19 cellular contexts compared by ENCODE assay signal in genomic region chr1:233677690-233678354, GRCh38.
"Had no signal": no experiment of that assay in that cellular context is flagged by ENCODE, and none has a peak within 500 bp of the region (broad histone marks: within the 10 kb centered on the region; RNA-seq: fewer than 3 reads in every experiment).

No MANE protein-coding gene starts in this region.

- H3K4me3 ChIP-seq: lung, neural progenitor cell, spleen, thyroid gland, upper lobe of right lung had no signal

- ATAC-seq: activated CD8-positive, alpha-beta T cell treated with anti-CD3 and anti-CD28 coated beads, Interleukin-2, amount 10 ng/mL, durations not matched to agents 7 days and 5 days; left colon; naive thymus-derived CD4-positive, alpha-beta T cell; stimulated activated naive CD8-positive, alpha-beta T cell treated with anti-CD3 and anti-CD28 coated beads, Interleukin-15, Interleukin-2, amounts not matched to agents 100 U/mL and 50 U/mL, for 24 hours; upper lobe of right lung had no signal

- H2AFZ ChIP-seq: neural progenitor cell had no signal

- H3K27me3 ChIP-seq: neural progenitor cell, spleen, thyroid gland, upper lobe of right lung had no signal

- FAIRE-seq: astrocyte, islet of Langerhans had no signal

- DNase-seq: activated CD4-positive, alpha-beta T cell treated with anti-CD3 and anti-CD28 coated beads for 1 hour; activated CD4-positive, alpha-beta T cell treated with anti-CD3 and anti-CD28 coated beads, Interleukin-2, amount 50 U/mL, for 1 hour; activated CD8-positive, alpha-beta T cell treated with anti-CD3 and anti-CD28 coated beads, Interleukin-2, amount 10 ng/mL, durations not matched to agents 7 days and 5 days; activated gamma-delta T cell treated with Interleukin-2 at 50 U/mL for 16 hours; cerebellar nuclear complex; foreskin melanocyte; hippocampal formation; left colon; naive thymus-derived CD4-positive, alpha-beta T cell; spleen; stimulated activated CD4-positive, alpha-beta T cell treated with anti-CD3 and anti-CD28 coated beads, Interleukin-4, amount 100 ng/mL, for 24 hours; stimulated activated naive CD8-positive, alpha-beta T cell treated with anti-CD3 and anti-CD28 coated beads, Interleukin-15, Interleukin-2, amounts not matched to agents 100 U/mL and 50 U/mL, for 24 hours; T-helper 1 cell; thyroid gland; upper lobe of right lung had no signal

- H3K36me3 ChIP-seq: neural progenitor cell, spleen, thyroid gland, upper lobe of right lung had no signal

- H3K9me3 ChIP-seq: thyroid gland, upper lobe of right lung had no signal

- H3K27ac ChIP-seq: neural progenitor cell, spleen, thyroid gland, upper lobe of right lung had no signal

- H3K4me2 ChIP-seq: neural progenitor cell had no signal

- H3K4me1 ChIP-seq: spleen, thyroid gland, upper lobe of right lung had no signal

- H3K9ac ChIP-seq: neural progenitor cell had no signal
